ENCODE assay signal across 22 cellular contexts in genomic region chr3:144624656-144625055, GRCh38.
DNase-seq lines count a peak whose midpoint lies in the region; ATAC-seq, FAIRE-seq and TF ChIP-seq lines count a peak whose summit lies in the region.
"Had no signal": no experiment of that assay in that cellular context is flagged by ENCODE, and none has a peak within 500 bp of the region (broad histone marks: within the 10 kb centered on the region; RNA-seq: fewer than 3 reads in every experiment).

No MANE protein-coding gene starts in this region.

- no peak overlapping the region for H3K4me3 Mint-ChIP-seq in neural progenitor cell
- H3K4me3 Mint-ChIP-seq: B cell; CD4-positive, alpha-beta T cell; CD8-positive, alpha-beta T cell had no signal

- H3K9me3 ChIP-seq in A673 (ENCODE audit: low read depth, low read length, poor library complexity, severe bottlenecking) (no peaks in the 10 kb centered on the region), neural progenitor cell (ENCODE audit: low read depth) (no peaks in the 10 kb centered on the region), PC-9 (ENCODE audit: insufficient read depth, low read depth) (no peaks in the 10 kb centered on the region)
- H3K9me3 ChIP-seq: Caco-2 had no signal

- H3F3A ChIP-seq in neural progenitor cell (ENCODE audit: low read depth) (no peaks in the 10 kb centered on the region), PC-9 (ENCODE audit: insufficient read depth, low read depth) (no peaks in the 10 kb centered on the region)

- H3K4me2 ChIP-seq in neural progenitor cell (no peak overlapping the region), PC-9 (no peak overlapping the region)
- H3K4me2 ChIP-seq: BLaER1 treated with 17β-estradiol and CSF1 and Interleukin-3, amounts not matched to agents 10 nM and 100 nM had no signal

- BruUV-seq in A673 (replicated peaks; lab: Mats Ljungman, UMichigan): no TSS peak
- no TSS peak for BruUV-seq in PC-9 (replicated peaks; lab: Mats Ljungman, UMichigan)

- POLR2A ChIA-PET in A673 (lab: Charles Lee; ENCODE audit: low non-redundant PET): no interaction called here
- POLR2A ChIA-PET in PC-9 (lab: Charles Lee; ENCODE audit: unreplicated experiment): no interaction called here

- H3K9me3 Mint-ChIP-seq in neural progenitor cell: no peaks in the 10 kb centered on the region
- H3K9me3 Mint-ChIP-seq: CD4-positive, alpha-beta T cell; CD8-positive, alpha-beta T cell had no signal

- H3K4me3 ChIP-seq in A673 (ENCODE audit: low read depth, low read length, poor library complexity, severe bottlenecking): no peak overlapping the region
- no peak overlapping the region for H3K4me3 ChIP-seq in neural progenitor cell
- no peak overlapping the region for H3K4me3 ChIP-seq in PC-9
- H3K4me3 ChIP-seq: BLaER1 treated with 17β-estradiol and CSF1 and Interleukin-3, amounts not matched to agents 10 nM and 100 nM had no signal

- H3K36me3 ChIP-seq in A673 (ENCODE audit: insufficient read depth, low read length, poor library complexity, severe bottlenecking) (no peaks in the 10 kb centered on the region), neural progenitor cell (no peaks in the 10 kb centered on the region), PC-9 (ENCODE audit: low read depth) (no peaks in the 10 kb centered on the region)
- H3K36me3 ChIP-seq: BLaER1 treated with 17β-estradiol and CSF1 and Interleukin-3, amounts not matched to agents 10 nM and 100 nM had no signal

- TF ChIP-seq CTCF in A673 (conservative IDR thresholded peaks at IDR 0.05; ENCODE audit: low read depth, low read length) (no peak), neural progenitor cell (IDR thresholded peaks at IDR 0.05) (no peak), PC-9 (conservative IDR thresholded peaks at IDR 0.05) (no peak)

- no peak for ATAC-seq in GM19467 (IDR thresholded peaks at IDR 0.05; ENCODE audit: unreplicated experiment)
- ATAC-seq: CD8-positive, alpha-beta T cell had no signal

- CTCF ChIA-PET in A673 (lab: Charles Lee) (no interaction called here), PC-9 (lab: Charles Lee) (no interaction called here)

- intact Hi-C loops in A673 (cut with micrococcal nuclease; ENCODE audit: unreplicated experiment): no loop called here
- intact Hi-C loops in PC-9 (cut with micrococcal nuclease; ENCODE audit: unreplicated experiment): no loop called here

- no peaks in the 10 kb centered on the region for H3K9me2 ChIP-seq in PC-9 (ENCODE audit: insufficient read depth)

- H3K79me2 ChIP-seq in neural progenitor cell (ENCODE audit: low read depth): no peaks in the 10 kb centered on the region
- no peaks in the 10 kb centered on the region for H3K79me2 ChIP-seq in PC-9 (ENCODE audit: low read depth)

- no peaks in the 10 kb centered on the region for H3K27me3 Mint-ChIP-seq in neural progenitor cell (ENCODE audit: insufficient read depth, low read depth)
- H3K27me3 Mint-ChIP-seq: B cell; CD4-positive, alpha-beta T cell had no signal

- H2AFZ ChIP-seq in neural progenitor cell (replicated peaks) (no peak overlapping the region), PC-9 (no peak overlapping the region)

- H3K4me1 ChIP-seq in A673 (ENCODE audit: insufficient read depth, low read length, poor library complexity, severe bottlenecking) (no peaks in the 10 kb centered on the region), neural progenitor cell (no peaks in the 10 kb centered on the region), PC-9 (replicated peaks; ENCODE audit: insufficient read depth) (no peaks in the 10 kb centered on the region)
- H3K4me1 ChIP-seq: Caco-2 had no signal

- H3K9ac ChIP-seq in neural progenitor cell: no peak overlapping the region
- H3K9ac ChIP-seq: BLaER1 treated with 17β-estradiol and CSF1 and Interleukin-3, amounts not matched to agents 10 nM and 100 nM had no signal

- peak; percentile 35 for FAIRE-seq in GM19239 (lab: Jason Lieb, UNC)
- FAIRE-seq: A204.1, D721Med, G401.6, GM12891 had no signal

- no peaks in the 10 kb centered on the region for H3K4me1 Mint-ChIP-seq in neural progenitor cell
- H3K4me1 Mint-ChIP-seq: B cell had no signal

- DNase-seq in A673 (ENCODE audit: low spot score): peak; percentile 69
- DNase-seq in GM19239 (ENCODE audit: insufficient read length, low spot score): no peak
- peak; percentile 46 for DNase-seq in NCI-H524 treated with DMSO at 0.1 percent for 48 hours (lab: John Stamatoyannopoulos, UW)
- peak; percentile 10 for DNase-seq in neural progenitor cell (ENCODE audit: low spot score)
- no peak for DNase-seq in PC-9
- no peak for DNase-seq in kidney tubule cell (ENCODE audit: low spot score)
- DNase-seq: 8988T; AML-193; Caco-2; Calu3; CD4-positive, alpha-beta T cell; CD8-positive, alpha-beta T cell; DMS79 treated with DMSO at 0.1 percent for 48 hours; GF-D8 had no signal

- H3K27me3 ChIP-seq in A673 (replicated peaks; ENCODE audit: insufficient read depth, low read depth, low read length, poor library complexity) (no peaks in the 10 kb centered on the region), neural progenitor cell (no peaks in the 10 kb centered on the region), PC-9 (ENCODE audit: insufficient read depth, low read depth) (no peaks in the 10 kb centered on the region)
- H3K27me3 ChIP-seq: BLaER1 treated with 17β-estradiol and CSF1 and Interleukin-3, amounts not matched to agents 10 nM and 100 nM had no signal

- H4K20me1 ChIP-seq in neural progenitor cell (ENCODE audit: low read depth) (no peaks in the 10 kb centered on the region), PC-9 (ENCODE audit: insufficient read depth) (no peaks in the 10 kb centered on the region)
- H4K20me1 ChIP-seq: BLaER1 treated with 17β-estradiol and CSF1 and Interleukin-3, amounts not matched to agents 10 nM and 100 nM had no signal

- no peak overlapping the region for H3K27ac ChIP-seq in A673 (ENCODE audit: low read depth, low read length, poor library complexity, severe bottlenecking)
- H3K27ac ChIP-seq in neural progenitor cell: no peak overlapping the region
- H3K27ac ChIP-seq in PC-9: no peak overlapping the region
- H3K27ac ChIP-seq: BLaER1 treated with 17β-estradiol and CSF1 and Interleukin-3, amounts not matched to agents 10 nM and 100 nM; C4-2B had no signal

- H3K36me3 Mint-ChIP-seq in neural progenitor cell: no peaks in the 10 kb centered on the region
- H3K36me3 Mint-ChIP-seq: CD8-positive, alpha-beta T cell had no signal

- no peak overlapping the region for H3K27ac Mint-ChIP-seq in neural progenitor cell
- H3K27ac Mint-ChIP-seq: B cell; CD4-positive, alpha-beta T cell; CD8-positive, alpha-beta T cell had no signal

Comparison
In these comparisons a context has a peak if more than half of its experiments do, and no peak if none do; other contexts are left out.
1. DNase-seq: peak in A673 (single experiment), NCI-H524 treated with DMSO at 0.1 percent for 48 hours (single experiment) and neural progenitor cell (single experiment); none in GM19239 (single experiment), PC-9 (0 of 2) and kidney tubule cell (single experiment).